ENCODE assay signal across 2 cellular contexts in genomic region chr7:116451958-116452729, GRCh38.
TF ChIP-seq lines count a peak whose summit lies in the region.

No MANE protein-coding gene starts in this region.

TF ChIP-seq in liver, 16 proteins besides CTCF, POLR2A, EP300 and RAD21:
- no peak for TF ChIP-seq RXRA (IDR thresholded peaks at IDR 0.05)
- TF ChIP-seq FOXA2 (IDR thresholded peaks at IDR 0.05), result no peak
- TF ChIP-seq HNF4G (IDR thresholded peaks at IDR 0.05), result no peak
- no peak for TF ChIP-seq GABPA (IDR thresholded peaks at IDR 0.05 in 1 of 2, conservative IDR thresholded peaks at IDR 0.05 in 1 of 2)
- no peak for TF ChIP-seq NR2F2 (IDR thresholded peaks at IDR 0.05)
- TF ChIP-seq SP1 (IDR thresholded peaks at IDR 0.05), result no peak
- no peak for TF ChIP-seq JUND (IDR thresholded peaks at IDR 0.05)
- no peak for TF ChIP-seq ZBTB33 (IDR thresholded peaks at IDR 0.05)
- TF ChIP-seq REST (IDR thresholded peaks at IDR 0.05), result no peak
- no peak for TF ChIP-seq MAX (IDR thresholded peaks at IDR 0.05)
- no peak for TF ChIP-seq YY1 (IDR thresholded peaks at IDR 0.05)
- no peak for TF ChIP-seq TAF1 (conservative IDR thresholded peaks at IDR 0.05)
- TF ChIP-seq FOXA1 (IDR thresholded peaks at IDR 0.05), result no peak
- TF ChIP-seq EGR1 (IDR thresholded peaks at IDR 0.05; ENCODE audit: low read depth in 2 of 2), result no peak

TF ChIP-seq in HepG2, 621 proteins besides CTCF, POLR2A, EP300 and RAD21:
- no peak for TF ChIP-seq ZMYM4 (CRISPR knock-in tag; IDR thresholded peaks at IDR 0.05)
- TF ChIP-seq EEA1 (CRISPR knock-in tag; IDR thresholded peaks at IDR 0.05; ENCODE audit: borderline replicate concordance), result no peak
- TF ChIP-seq ZNF616 (CRISPR knock-in tag; IDR thresholded peaks at IDR 0.05; ENCODE audit: low read depth), result no peak
- TF ChIP-seq ZNF441 (CRISPR knock-in tag; IDR thresholded peaks at IDR 0.05; ENCODE audit: borderline replicate concordance), result no peak
- TF ChIP-seq ZNF180 (CRISPR knock-in tag; IDR thresholded peaks at IDR 0.05; ENCODE audit: borderline replicate concordance, low read depth), result no peak
- TF ChIP-seq, protein P1, sequence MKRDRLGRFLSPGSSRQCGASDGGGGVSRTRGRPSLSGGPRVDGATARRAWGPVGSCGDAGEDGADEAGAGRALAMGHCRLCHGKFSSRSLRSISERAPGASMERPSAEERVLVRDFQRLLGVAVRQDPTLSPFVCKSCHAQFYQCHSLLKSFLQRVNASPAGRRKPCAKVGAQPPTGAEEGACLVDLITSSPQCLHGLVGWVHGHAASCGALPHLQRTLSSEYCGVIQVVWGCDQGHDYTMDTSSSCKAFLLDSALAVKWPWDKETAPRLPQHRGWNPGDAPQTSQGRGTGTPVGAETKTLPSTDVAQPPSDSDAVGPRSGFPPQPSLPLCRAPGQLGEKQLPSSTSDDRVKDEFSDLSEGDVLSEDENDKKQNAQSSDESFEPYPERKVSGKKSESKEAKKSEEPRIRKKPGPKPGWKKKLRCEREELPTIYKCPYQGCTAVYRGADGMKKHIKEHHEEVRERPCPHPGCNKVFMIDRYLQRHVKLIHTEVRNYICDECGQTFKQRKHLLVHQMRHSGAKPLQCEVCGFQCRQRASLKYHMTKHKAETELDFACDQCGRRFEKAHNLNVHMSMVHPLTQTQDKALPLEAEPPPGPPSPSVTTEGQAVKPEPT (CRISPR knock-in tag; IDR thresholded peaks at IDR 0.05; ENCODE audit: low read depth), result no peak
- TF ChIP-seq, protein P2, sequence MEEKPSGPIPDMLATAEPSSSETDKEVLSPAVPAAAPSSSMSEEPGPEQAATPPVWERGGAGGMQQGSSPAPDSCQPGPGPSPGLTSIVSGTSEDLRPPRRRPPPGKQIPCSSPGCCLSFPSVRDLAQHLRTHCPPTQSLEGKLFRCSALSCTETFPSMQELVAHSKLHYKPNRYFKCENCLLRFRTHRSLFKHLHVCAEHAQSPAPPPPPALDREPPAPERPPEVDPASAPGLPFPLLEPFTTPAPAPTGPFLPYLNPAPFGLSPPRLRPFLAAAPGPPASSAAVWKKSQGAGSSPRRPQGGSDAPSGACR (CRISPR knock-in tag; IDR thresholded peaks at IDR 0.05), result no peak
- TF ChIP-seq MTA1 (CRISPR knock-in tag; IDR thresholded peaks at IDR 0.05; ENCODE audit: borderline replicate concordance), result no peak
- no peak for TF ChIP-seq CHD2 (IDR thresholded peaks at IDR 0.05; ENCODE audit: low read depth, low read length)
- no peak for TF ChIP-seq MAFF (IDR thresholded peaks at IDR 0.05; ENCODE audit: low read depth, low read length)
- no peak for TF ChIP-seq ZIK1 (CRISPR knock-in tag; IDR thresholded peaks at IDR 0.05; ENCODE audit: borderline replicate concordance, low read depth)
- TF ChIP-seq ZNF776 (CRISPR knock-in tag; IDR thresholded peaks at IDR 0.05), result no peak
- TF ChIP-seq, protein P3, sequence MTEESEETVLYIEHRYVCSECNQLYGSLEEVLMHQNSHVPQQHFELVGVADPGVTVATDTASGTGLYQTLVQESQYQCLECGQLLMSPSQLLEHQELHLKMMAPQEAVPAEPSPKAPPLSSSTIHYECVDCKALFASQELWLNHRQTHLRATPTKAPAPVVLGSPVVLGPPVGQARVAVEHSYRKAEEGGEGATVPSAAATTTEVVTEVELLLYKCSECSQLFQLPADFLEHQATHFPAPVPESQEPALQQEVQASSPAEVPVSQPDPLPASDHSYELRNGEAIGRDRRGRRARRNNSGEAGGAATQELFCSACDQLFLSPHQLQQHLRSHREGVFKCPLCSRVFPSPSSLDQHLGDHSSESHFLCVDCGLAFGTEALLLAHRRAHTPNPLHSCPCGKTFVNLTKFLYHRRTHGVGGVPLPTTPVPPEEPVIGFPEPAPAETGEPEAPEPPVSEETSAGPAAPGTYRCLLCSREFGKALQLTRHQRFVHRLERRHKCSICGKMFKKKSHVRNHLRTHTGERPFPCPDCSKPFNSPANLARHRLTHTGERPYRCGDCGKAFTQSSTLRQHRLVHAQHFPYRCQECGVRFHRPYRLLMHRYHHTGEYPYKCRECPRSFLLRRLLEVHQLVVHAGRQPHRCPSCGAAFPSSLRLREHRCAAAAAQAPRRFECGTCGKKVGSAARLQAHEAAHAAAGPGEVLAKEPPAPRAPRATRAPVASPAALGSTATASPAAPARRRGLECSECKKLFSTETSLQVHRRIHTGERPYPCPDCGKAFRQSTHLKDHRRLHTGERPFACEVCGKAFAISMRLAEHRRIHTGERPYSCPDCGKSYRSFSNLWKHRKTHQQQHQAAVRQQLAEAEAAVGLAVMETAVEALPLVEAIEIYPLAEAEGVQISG (CRISPR knock-in tag; IDR thresholded peaks at IDR 0.05), result no peak
- TF ChIP-seq NAIF1 (CRISPR knock-in tag; IDR thresholded peaks at IDR 0.05; ENCODE audit: borderline replicate concordance), result no peak
- TF ChIP-seq ZBTB20 (CRISPR knock-in tag; IDR thresholded peaks at IDR 0.05; ENCODE audit: borderline replicate concordance, low read depth), result no peak
- TF ChIP-seq ZBED4 (CRISPR knock-in tag; IDR thresholded peaks at IDR 0.05; ENCODE audit: borderline replicate concordance), result no peak
